ENCODE assay signal across 8 cellular contexts in genomic region chr10:73414230-73414981, GRCh38. TPM values are rescaled to one million over a fixed set of nuclear protein-coding genes. Genes with fewer than 3 reads are reported as not detected.
DNase-seq lines count a peak whose midpoint lies in the region; ATAC-seq and TF ChIP-seq lines count a peak whose summit lies in the region.

No MANE protein-coding gene starts in this region.

- DNase-seq in PC-9 (peak; percentile 24 to 52), epithelial cell of prostate (ENCODE audit: low read depth, low spot score) (peak; percentile 26), neural progenitor cell (ENCODE audit: low spot score) (no peak), activated gamma-delta T cell treated with Interleukin-2 at 50 U/mL for 16 hours (no peak), ecto neural progenitor cell (ENCODE audit: low spot score) (no peak), hippocampal formation (lab: John Stamatoyannopoulos, UW) (no peak)

- H3K36me3 Mint-ChIP-seq in neural progenitor cell: peaks cover 6% of the 10 kb centered on the region

- intact Hi-C loops in PC-9 (cut with micrococcal nuclease; ENCODE audit: unreplicated experiment): no loop called here

- H3K4me3 Mint-ChIP-seq in neural progenitor cell: peak overlapping the region; percentile 90

- H3K9me2 ChIP-seq in PC-9 (ENCODE audit: insufficient read depth): no peaks in the 10 kb centered on the region

- no peaks in the 10 kb centered on the region for H3K27me3 Mint-ChIP-seq in neural progenitor cell (ENCODE audit: insufficient read depth, low read depth)

- POLR2A ChIA-PET in PC-9 (lab: Charles Lee; ENCODE audit: unreplicated experiment): interaction anchor here (1.0 kb wide), 1 partner anchor 168 kb away, joined by 3 read pairs; no protein-coding TSS in a partner anchor

- H3F3A ChIP-seq in PC-9 (ENCODE audit: insufficient read depth, low read depth) (peaks cover 34% of the 10 kb centered on the region; the same call in 1 of the 2 replicates), neural progenitor cell (ENCODE audit: low read depth) (peaks cover 11% of the 10 kb centered on the region)

- no peak overlapping the region for H3K9ac ChIP-seq in neural progenitor cell

- peaks cover 43% of the 10 kb centered on the region for H3K79me2 ChIP-seq in PC-9 (ENCODE audit: low read depth)
- H3K79me2 ChIP-seq in neural progenitor cell (ENCODE audit: low read depth): peaks cover 41% of the 10 kb centered on the region

- H3K4me3 ChIP-seq in PC-9 (peak overlapping the region; percentile 84), neural progenitor cell (peak overlapping the region; percentile 74)

- ATAC-seq in GM18511 (IDR thresholded peaks at IDR 0.05; ENCODE audit: unreplicated experiment) (peak; percentile 42), HG02678 (IDR thresholded peaks at IDR 0.05; ENCODE audit: unreplicated experiment) (peak; percentile 24)

- H3K4me2 ChIP-seq in PC-9 (peak overlapping the region; percentile 92), neural progenitor cell (peak overlapping the region; percentile 87)

- peak overlapping the region; percentile 89 for H3K27ac ChIP-seq in PC-9
- H3K27ac ChIP-seq in epithelial cell of prostate: peak overlapping the region; percentile 95
- no peak overlapping the region for H3K27ac ChIP-seq in neural progenitor cell

- H2AFZ ChIP-seq in PC-9 (peak overlapping the region; percentile 90), neural progenitor cell (replicated peaks) (peak overlapping the region; percentile 75)

- CTCF ChIA-PET in PC-9 (lab: Charles Lee): no interaction called here

- no peak; the same call in 1 of the 2 replicates for TF ChIP-seq CTCF in PC-9 (conservative IDR thresholded peaks at IDR 0.05)
- no peak for TF ChIP-seq CTCF in neural progenitor cell (IDR thresholded peaks at IDR 0.05)

- H3K4me1 Mint-ChIP-seq in neural progenitor cell: peaks cover 10% of the 10 kb centered on the region

- no peak overlapping the region for H3K27ac Mint-ChIP-seq in neural progenitor cell

- H3K27me3 ChIP-seq in PC-9 (ENCODE audit: insufficient read depth, low read depth) (no peaks in the 10 kb centered on the region), neural progenitor cell (no peaks in the 10 kb centered on the region)

- H3K4me1 ChIP-seq in PC-9 (replicated peaks; ENCODE audit: insufficient read depth) (peaks cover 43% of the 10 kb centered on the region), neural progenitor cell (no peaks in the 10 kb centered on the region)

- H3K36me3 ChIP-seq in PC-9 (ENCODE audit: low read depth): peaks cover 9% of the 10 kb centered on the region; the same call in 1 of the 2 replicates
- H3K36me3 ChIP-seq in neural progenitor cell: no peaks in the 10 kb centered on the region

- H3K9me3 ChIP-seq in PC-9 (ENCODE audit: insufficient read depth, low read depth): no peaks in the 10 kb centered on the region
- no peaks in the 10 kb centered on the region for H3K9me3 ChIP-seq in neural progenitor cell (ENCODE audit: low read depth)

- TSS peak; percentile 80 for BruUV-seq in PC-9 (replicated peaks; lab: Mats Ljungman, UMichigan)

- H3K9me3 Mint-ChIP-seq in neural progenitor cell: no peaks in the 10 kb centered on the region

- H4K20me1 ChIP-seq in PC-9 (ENCODE audit: insufficient read depth) (peaks cover 24% of the 10 kb centered on the region), neural progenitor cell (ENCODE audit: low read depth) (no peaks in the 10 kb centered on the region)

RNA-seq across cellular contexts. Expression of gene ANXA7, which starts 0.5 kb away (rescaled TPM):
- total RNA-seq in PC-9 (2021) (149 and 154 TPM in 2 replicates), neural progenitor cell (ENCODE audit: low replicate concordance) (49.1 and 53.6 TPM in 2 replicates)

RNA-seq across cellular contexts. Expression of gene MSS51, which starts 19.0 kb away (rescaled TPM):
- total RNA-seq in PC-9 (2021): 2.4 and 3.3 TPM in 2 replicates
- total RNA-seq in neural progenitor cell (ENCODE audit: low replicate concordance): 1.4 and 2.2 TPM in 2 replicates

RNA-seq across cellular contexts. Expression of gene CFAP70, which starts 55.7 kb away (rescaled TPM):
- total RNA-seq in PC-9 (2021) (3.1 and 4.1 TPM in 2 replicates), neural progenitor cell (ENCODE audit: low replicate concordance) (1.1 and 1.7 TPM in 2 replicates)

Comparison
In these comparisons a context has a peak if more than half of its experiments do, and no peak if none do; other contexts are left out.
1. DNase-seq: peak in PC-9 (2 of 2) and epithelial cell of prostate (single experiment); none in neural progenitor cell (single experiment), activated gamma-delta T cell treated with Interleukin-2 at 50 U/mL for 16 hours (single experiment), ecto neural progenitor cell (single experiment) and hippocampal formation (0 of 2).